In the genomic region with DNA sequence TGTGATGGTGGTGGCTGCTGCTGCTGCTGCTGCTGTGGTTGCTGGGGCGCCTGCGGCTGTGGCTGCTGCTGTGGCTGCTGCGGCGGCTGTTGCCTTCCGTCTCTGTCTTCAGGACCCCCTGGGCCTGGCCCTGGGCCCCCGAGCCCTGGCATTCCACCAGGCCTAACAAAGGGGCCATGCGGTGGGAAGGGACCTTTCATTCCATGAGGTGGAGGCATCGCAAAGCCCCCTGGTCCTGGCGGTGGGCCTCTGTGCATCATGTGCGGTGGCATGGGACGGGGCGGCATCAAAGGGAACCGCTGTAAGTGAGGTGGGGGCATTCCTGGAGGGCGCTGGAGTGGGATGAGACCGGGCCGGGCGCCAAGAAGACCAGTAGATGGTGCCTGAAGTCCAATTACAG, we compare ENCODE assay signal across 1 cellular context.
TF ChIP-seq lines count a peak whose summit lies in the region.

No MANE protein-coding gene starts in this region.

TF ChIP-seq in HEK293, 187 proteins besides CTCF, POLR2A, EP300 and RAD21:
- TF ChIP-seq TRIM28 (IDR thresholded peaks at IDR 0.05; ENCODE audit: borderline replicate concordance, low read length): no peak
- peak; percentile 42; the same call in 1 of the 2 replicates for TF ChIP-seq OSR2 (tag by site-specific recombination; IDR thresholded peaks at IDR 0.05)
